Comparison of ENCODE assay signal across 1 cellular context in the genomic region with DNA sequence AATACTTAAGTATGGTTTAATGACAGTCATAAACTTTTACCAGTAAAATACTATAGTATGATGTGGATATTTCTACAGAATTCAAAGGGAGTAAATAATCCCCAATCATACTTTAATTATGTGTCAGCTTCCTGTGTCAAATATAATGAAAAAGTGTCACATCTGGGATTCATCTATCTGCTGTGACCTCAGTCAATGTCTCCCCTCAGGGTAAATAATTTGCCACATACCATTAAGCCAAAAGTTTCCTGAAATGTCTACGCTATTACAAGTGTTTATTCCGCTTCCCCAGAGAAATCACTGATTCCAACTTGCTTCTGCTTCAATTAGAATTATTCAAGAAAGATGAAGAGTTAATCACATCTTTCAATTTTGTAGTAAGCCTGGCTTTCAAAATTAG.
TF ChIP-seq lines count a peak whose summit lies in the region.

No MANE protein-coding gene starts in this region.

TF ChIP-seq in WTC11, 78 proteins besides CTCF, POLR2A, EP300 and RAD21 (continued from another document):
- TF ChIP-seq, protein P1, sequence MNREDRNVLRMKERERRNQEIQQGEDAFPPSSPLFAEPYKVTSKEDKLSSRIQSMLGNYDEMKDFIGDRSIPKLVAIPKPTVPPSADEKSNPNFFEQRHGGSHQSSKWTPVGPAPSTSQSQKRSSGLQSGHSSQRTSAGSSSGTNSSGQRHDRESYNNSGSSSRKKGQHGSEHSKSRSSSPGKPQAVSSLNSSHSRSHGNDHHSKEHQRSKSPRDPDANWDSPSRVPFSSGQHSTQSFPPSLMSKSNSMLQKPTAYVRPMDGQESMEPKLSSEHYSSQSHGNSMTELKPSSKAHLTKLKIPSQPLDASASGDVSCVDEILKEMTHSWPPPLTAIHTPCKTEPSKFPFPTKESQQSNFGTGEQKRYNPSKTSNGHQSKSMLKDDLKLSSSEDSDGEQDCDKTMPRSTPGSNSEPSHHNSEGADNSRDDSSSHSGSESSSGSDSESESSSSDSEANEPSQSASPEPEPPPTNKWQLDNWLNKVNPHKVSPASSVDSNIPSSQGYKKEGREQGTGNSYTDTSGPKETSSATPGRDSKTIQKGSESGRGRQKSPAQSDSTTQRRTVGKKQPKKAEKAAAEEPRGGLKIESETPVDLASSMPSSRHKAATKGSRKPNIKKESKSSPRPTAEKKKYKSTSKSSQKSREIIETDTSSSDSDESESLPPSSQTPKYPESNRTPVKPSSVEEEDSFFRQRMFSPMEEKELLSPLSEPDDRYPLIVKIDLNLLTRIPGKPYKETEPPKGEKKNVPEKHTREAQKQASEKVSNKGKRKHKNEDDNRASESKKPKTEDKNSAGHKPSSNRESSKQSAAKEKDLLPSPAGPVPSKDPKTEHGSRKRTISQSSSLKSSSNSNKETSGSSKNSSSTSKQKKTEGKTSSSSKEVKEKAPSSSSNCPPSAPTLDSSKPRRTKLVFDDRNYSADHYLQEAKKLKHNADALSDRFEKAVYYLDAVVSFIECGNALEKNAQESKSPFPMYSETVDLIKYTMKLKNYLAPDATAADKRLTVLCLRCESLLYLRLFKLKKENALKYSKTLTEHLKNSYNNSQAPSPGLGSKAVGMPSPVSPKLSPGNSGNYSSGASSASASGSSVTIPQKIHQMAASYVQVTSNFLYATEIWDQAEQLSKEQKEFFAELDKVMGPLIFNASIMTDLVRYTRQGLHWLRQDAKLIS (CRISPR knock-in tag; IDR thresholded peaks at IDR 0.05; ENCODE audit: borderline replicate concordance) = no peak
- no peak for TF ChIP-seq FOXP1 (CRISPR knock-in tag; IDR thresholded peaks at IDR 0.05; ENCODE audit: borderline replicate concordance)
- no peak for TF ChIP-seq ATF3 (CRISPR knock-in tag; conservative IDR thresholded peaks at IDR 0.05)
- TF ChIP-seq NR1H2 (CRISPR knock-in tag; IDR thresholded peaks at IDR 0.05) = no peak
- TF ChIP-seq ZNF671 (CRISPR knock-in tag; IDR thresholded peaks at IDR 0.05) = no peak
